In genomic region chr6:41545703-41546474, GRCh38 we compare ENCODE assay signal across 8 cellular contexts. TPM values are rescaled to one million over a fixed set of nuclear protein-coding genes. Genes with fewer than 3 reads are reported as not detected.
DNase-seq lines count a peak whose midpoint lies in the region; ATAC-seq and TF ChIP-seq lines count a peak whose summit lies in the region.

Gene FOXP4 (plus strand): TSS chr6:41546381. CDS start chr6:41565761, 19,380 bp downstream.

- peaks cover 0 to 2% (median 0%) of the 10 kb centered on the region in 9 donors for H3K36me3 ChIP-seq in heart left ventricle
- no peaks in the 10 kb centered on the region for H3K36me3 ChIP-seq in upper lobe of right lung

- no peaks in the 10 kb centered on the region for H3K9me3 ChIP-seq in heart left ventricle
- no peaks in the 10 kb centered on the region for H3K9me3 ChIP-seq in upper lobe of right lung

- H3K4me3 Mint-ChIP-seq in activated naive CD8-positive, alpha-beta T cell treated with anti-CD3 and anti-CD28 coated beads, Interleukin-2, amount 50 U/mL, for 24 hours: peak within 1 kb of the TSS; percentile 91

- no peak for TF ChIP-seq POLR2A in heart left ventricle (IDR thresholded peaks at IDR 0.05)

- H3K27me3 ChIP-seq in heart left ventricle (peaks cover 0 to 20% (median 0%) of the 10 kb centered on the region in 9 donors), upper lobe of right lung (no peaks in the 10 kb centered on the region)

- intact Hi-C loops in heart left ventricle (cut with DNase I): loop anchor here in 4 of 10 donors (5.0 kb wide), 4 partner anchors 36 to 124 kb away; no protein-coding TSS in a partner anchor
- intact Hi-C loops in posterior cingulate gyrus (cut with DNase I): loop anchor here (5.0 kb wide), 2 partner anchors 46 to 474 kb away; partner anchors contain the start of genes NFYA and OARD1
- intact Hi-C loops in upper lobe of right lung (cut with DNase I): no loop called here

- DNase-seq in NCI-H1417 (lab: John Stamatoyannopoulos, UW) (peak; percentile 89 to 95 (median 94)), SW 1271 (lab: John Stamatoyannopoulos, UW) (peak; percentile 75 to 91), heart left ventricle (peak; percentile 90 to 93 (median 93)), posterior cingulate gyrus (peak; percentile 78 to 98 (median 88)), upper lobe of right lung (peak; percentile 94)
- DNase-seq in activated naive CD8-positive, alpha-beta T cell treated with anti-CD3 and anti-CD28 coated beads, Interleukin-2, amount 50 U/mL, for 24 hours: peak; percentile 84

- ATAC-seq in HG02759 (IDR thresholded peaks at IDR 0.05; ENCODE audit: unreplicated experiment) (peak; percentile 66), heart left ventricle (peak; percentile 88 to 94 (median 93)), upper lobe of right lung (peak; percentile 92)
- peak; percentile 84 for ATAC-seq in activated naive CD8-positive, alpha-beta T cell treated with anti-CD3 and anti-CD28 coated beads, Interleukin-2, amount 50 U/mL, for 24 hours

- TF ChIP-seq CTCF in GM12875 (IDR thresholded peaks at IDR 0.05; ENCODE audit: borderline replicate concordance, insufficient read depth, low read depth, low read length) (no peak), heart left ventricle (IDR thresholded peaks at IDR 0.05) (no peak), upper lobe of right lung (IDR thresholded peaks at IDR 0.05) (no peak)

- H3K4me1 Mint-ChIP-seq in activated naive CD8-positive, alpha-beta T cell treated with anti-CD3 and anti-CD28 coated beads, Interleukin-2, amount 50 U/mL, for 24 hours: peaks cover 32% of the 10 kb centered on the region

- peak within 1 kb of the TSS; percentile 64 for H3K4me3 ChIP-seq in GM12875 (ENCODE audit: low read depth, low read length)
- H3K4me3 ChIP-seq in heart left ventricle: peak within 1 kb of the TSS; percentile 51 to 97 (median 80)
- peak within 1 kb of the TSS; percentile 78 for H3K4me3 ChIP-seq in upper lobe of right lung

- 1% methylated on average over 30 to 61 of the region's 61 CpGs for WGBS in heart left ventricle, 4 donors

- no peaks in the 10 kb centered on the region for H3K9me3 Mint-ChIP-seq in activated naive CD8-positive, alpha-beta T cell treated with anti-CD3 and anti-CD28 coated beads, Interleukin-2, amount 50 U/mL, for 24 hours

- H3K27ac ChIP-seq in heart left ventricle (peak within 1 kb of the TSS; percentile 25 to 89 (median 79)), upper lobe of right lung (peak within 1 kb of the TSS; percentile 63)

- H3K27me3 Mint-ChIP-seq in activated naive CD8-positive, alpha-beta T cell treated with anti-CD3 and anti-CD28 coated beads, Interleukin-2, amount 50 U/mL, for 24 hours: peaks cover 32% of the 10 kb centered on the region

- H3K4me1 ChIP-seq in heart left ventricle (peaks cover 4 to 48% (median 20%) of the 10 kb centered on the region in 12 donors), upper lobe of right lung (peaks cover 25% of the 10 kb centered on the region)

- peak within 1 kb of the TSS; percentile 84 for H3K27ac Mint-ChIP-seq in activated naive CD8-positive, alpha-beta T cell treated with anti-CD3 and anti-CD28 coated beads, Interleukin-2, amount 50 U/mL, for 24 hours

- H3K36me3 Mint-ChIP-seq in activated naive CD8-positive, alpha-beta T cell treated with anti-CD3 and anti-CD28 coated beads, Interleukin-2, amount 50 U/mL, for 24 hours (ENCODE audit: low read depth): peaks cover 10% of the 10 kb centered on the region

RNA-seq across cellular contexts. Expression of gene FOXP4, which starts in this region (rescaled TPM):
- total RNA-seq in heart left ventricle (10 to 100 TPM; 11.3 to 22.5 (median 16.0) TPM), upper lobe of right lung (29.9 TPM)
- polyA plus RNA-seq in heart left ventricle: 10 to 100 TPM; 10.9 to 17.9 TPM

Comparison
In these comparisons a context has a peak if more than half of its experiments do, and no peak if none do; other contexts are left out.
1. Peak in every context shown above with its lines: DNase-seq, ATAC-seq, H3K4me3 ChIP-seq and H3K27ac ChIP-seq.